In the genomic region with DNA sequence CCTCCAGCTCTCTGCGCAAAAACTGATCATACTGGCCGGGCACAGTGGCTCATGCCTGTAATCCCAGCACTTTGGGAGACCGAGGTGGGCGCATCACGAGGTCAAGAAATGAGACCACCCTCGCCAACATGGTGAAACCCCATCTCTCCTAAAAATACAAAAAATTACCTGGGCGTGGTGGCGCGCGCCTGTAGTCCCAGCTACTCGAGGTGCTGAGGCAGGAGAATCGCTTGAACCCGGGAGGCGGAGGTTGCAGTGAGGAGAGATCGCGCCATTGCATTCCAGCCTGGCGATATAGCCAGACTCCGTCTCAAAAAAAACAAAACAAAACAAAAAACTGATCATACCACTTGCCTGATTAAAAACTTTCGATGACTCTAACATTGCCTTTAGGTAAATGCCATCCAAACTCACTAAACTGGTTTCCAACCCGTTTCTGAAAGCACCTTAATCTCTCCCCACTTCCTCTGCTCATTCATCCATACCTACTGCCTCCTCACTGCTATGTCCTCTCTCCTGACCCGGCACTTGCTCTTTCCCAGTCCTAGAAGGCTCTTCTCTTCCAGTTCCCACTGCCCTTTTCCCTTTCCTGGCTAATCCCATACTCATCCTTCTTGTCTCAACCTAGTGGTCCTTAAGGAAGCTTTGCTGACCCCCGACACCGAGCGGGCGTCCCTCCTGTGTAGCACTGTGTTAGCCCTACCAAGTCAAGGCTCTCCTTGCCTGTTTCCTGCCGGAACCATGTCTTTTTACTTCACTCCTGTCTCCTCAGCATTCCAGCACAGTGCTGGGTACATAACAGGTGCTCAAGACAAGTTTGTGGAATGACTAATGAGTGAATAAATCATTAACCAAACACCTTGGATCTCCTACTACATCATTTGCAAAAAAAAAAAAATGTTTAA, we compare ENCODE assay signal across 1 cellular context.
TF ChIP-seq lines count a peak whose summit lies in the region.

No MANE protein-coding gene starts in this region.

TF ChIP-seq in HCT116, 20 proteins besides CTCF, POLR2A, EP300 and RAD21 (continued from another document):
- no peak for TF ChIP-seq REST (IDR thresholded peaks at IDR 0.05; ENCODE audit: low read depth)
- no peak for TF ChIP-seq SP1 (IDR thresholded peaks at IDR 0.05; ENCODE audit: low read depth)
- TF ChIP-seq SIN3A (IDR thresholded peaks at IDR 0.05; ENCODE audit: low read depth), result no peak
